In genomic region chr3:69119138-69119537, GRCh38 we compare ENCODE assay signal across 33 cellular contexts. TPM values are rescaled to one million over a fixed set of nuclear protein-coding genes. Genes with fewer than 3 reads are reported as not detected.
"Had no signal": no experiment of that assay in that cellular context is flagged by ENCODE, and none has a peak within 500 bp of the region (broad histone marks: within the 10 kb centered on the region; RNA-seq: fewer than 3 reads in every experiment).

No MANE protein-coding gene starts in this region.

- H3K9me3 ChIP-seq: SJSA1, SK-N-SH had no signal

- H3K27me3 ChIP-seq: brain microvascular endothelial cell, cardiac muscle cell had no signal

- H3K4me3 ChIP-seq: cardiac muscle cell, SJSA1 had no signal

- H3K27ac Mint-ChIP-seq: activated CD4-positive, alpha-beta T cell treated with anti-CD3 and anti-CD28 coated beads, Interleukin-2, amount 10 ng/mL, durations not matched to agents 7 days and 5 days; activated CD8-positive, alpha-beta T cell treated with anti-CD3 and anti-CD28 coated beads, Interleukin-2, amount 10 ng/mL, durations not matched to agents 7 days and 5 days; activated naive CD4-positive, alpha-beta T cell treated with anti-CD3 and anti-CD28 coated beads for 36 hours; activated T-cell treated with anti-CD3 and anti-CD28 coated beads, Interleukin-2, amount 50 U/mL, for 24 hours; T-helper 1 cell treated with Interleukin-12 subunit alpha and Interleukin-12 subunit beta and Interleukin-4 antibody, amounts not matched to agents 30 μg/mL and 1 μg/mL, for 36 hours; T-helper 2 cell treated with Interferon-gamma antibody and Interleukin-4, amounts not matched to agents 5 μg/mL and 100 μg/mL, for 36 hours had no signal

- H3K36me3 ChIP-seq: brain microvascular endothelial cell, cardiac muscle cell, SJSA1 had no signal

- DNase-seq: activated CD4-positive, alpha-beta T cell treated with anti-CD3 and anti-CD28 coated beads, Interleukin-2, amount 10 ng/mL, durations not matched to agents 7 days and 5 days; activated CD4-positive, alpha-beta T cell treated with anti-CD3 and anti-CD28 coated beads, Interleukin-2, amount 50 U/mL, for 48 hours; activated CD8-positive, alpha-beta T cell treated with anti-CD3 and anti-CD28 coated beads, Interleukin-2, amount 10 ng/mL, durations not matched to agents 7 days and 5 days; activated gamma-delta T cell treated with Interleukin-2 at 50 U/mL for 16 hours; activated naive CD4-positive, alpha-beta T cell treated with anti-CD3 and anti-CD28 coated beads for 36 hours; activated T-cell treated with anti-CD3 and anti-CD28 coated beads, Interleukin-2, amount 50 U/mL, for 24 hours; amniotic stem cell; aorta; brain microvascular endothelial cell; Karpas-422; KBM-7; NCI-H1105; NCI-H1417 treated with DMSO at 0.1 percent for 48 hours; NCI-H187 treated with DMSO at 0.1 percent for 48 hours; NCI-H2081; NCI-H2171 treated with DMSO at 0.1 percent for 48 hours; NCI-H2227 treated with DMSO at 0.1 percent for 48 hours; NCI-H446; NCI-H510A treated with DMSO at 0.1 percent for 48 hours; NCI-H526 treated with DMSO at 0.1 percent for 48 hours; NCI-H774; SHP77 treated with DMSO at 0.1 percent for 48 hours; SK-N-SH had no signal

- H3K9ac ChIP-seq: SK-N-SH had no signal

- ATAC-seq: activated CD8-positive, alpha-beta T cell treated with anti-CD3 and anti-CD28 coated beads, Interleukin-2, amount 10 ng/mL, durations not matched to agents 7 days and 5 days; activated naive CD4-positive, alpha-beta T cell treated with anti-CD3 and anti-CD28 coated beads, Interleukin-2, amount 50 U/mL, for 72 hours; Panc1 had no signal

- H3K27ac ChIP-seq: brain microvascular endothelial cell, cardiac muscle cell, SJSA1 had no signal

- H3K4me1 Mint-ChIP-seq: central memory CD8-positive, alpha-beta T cell had no signal

- H3K9me3 Mint-ChIP-seq: activated CD4-positive, alpha-beta T cell treated with anti-CD3 and anti-CD28 coated beads, Interleukin-2, amount 10 ng/mL, durations not matched to agents 7 days and 5 days; activated naive CD4-positive, alpha-beta T cell treated with anti-CD3 and anti-CD28 coated beads for 36 hours; activated naive CD4-positive, alpha-beta T cell treated with anti-CD3 and anti-CD28 coated beads, Interleukin-2, amount 50 U/mL, for 72 hours; activated T-cell treated with anti-CD3 and anti-CD28 coated beads, Interleukin-2, amount 50 U/mL, for 24 hours; central memory CD8-positive, alpha-beta T cell; T-helper 1 cell treated with Interleukin-12 subunit alpha and Interleukin-12 subunit beta and Interleukin-4 antibody, amounts not matched to agents 30 μg/mL and 1 μg/mL, for 36 hours; T-helper 2 cell treated with Interferon-gamma antibody and Interleukin-4, amounts not matched to agents 5 μg/mL and 100 μg/mL, for 36 hours had no signal

- H3K4me3 Mint-ChIP-seq: activated CD4-positive, alpha-beta T cell treated with anti-CD3 and anti-CD28 coated beads, Interleukin-2, amount 10 ng/mL, durations not matched to agents 7 days and 5 days; activated CD8-positive, alpha-beta T cell treated with anti-CD3 and anti-CD28 coated beads, Interleukin-2, amount 10 ng/mL, durations not matched to agents 7 days and 5 days; activated naive CD4-positive, alpha-beta T cell treated with anti-CD3 and anti-CD28 coated beads for 36 hours; activated T-cell treated with anti-CD3 and anti-CD28 coated beads, Interleukin-2, amount 50 U/mL, for 24 hours; central memory CD8-positive, alpha-beta T cell; T-helper 1 cell treated with Interleukin-12 subunit alpha and Interleukin-12 subunit beta and Interleukin-4 antibody, amounts not matched to agents 30 μg/mL and 1 μg/mL, for 36 hours; T-helper 2 cell treated with Interferon-gamma antibody and Interleukin-4, amounts not matched to agents 5 μg/mL and 100 μg/mL, for 36 hours had no signal

- H3K36me3 Mint-ChIP-seq: activated naive CD4-positive, alpha-beta T cell treated with anti-CD3 and anti-CD28 coated beads, Interleukin-2, amount 50 U/mL, for 72 hours had no signal

- FAIRE-seq: TTC549 had no signal

- H3K27me3 Mint-ChIP-seq: activated CD4-positive, alpha-beta T cell treated with anti-CD3 and anti-CD28 coated beads, Interleukin-2, amount 10 ng/mL, durations not matched to agents 7 days and 5 days; activated T-cell treated with anti-CD3 and anti-CD28 coated beads, Interleukin-2, amount 50 U/mL, for 24 hours; central memory CD8-positive, alpha-beta T cell had no signal

- H3K4me2 ChIP-seq: SK-N-SH had no signal

RNA-seq across cellular contexts. Expression of gene LMOD3, which starts 3.3 kb away (rescaled TPM):
- total RNA-seq: activated CD4-positive, alpha-beta T cell treated with anti-CD3 and anti-CD28 coated beads, Interleukin-2, amount 10 ng/mL, durations not matched to agents 7 days and 5 days; activated CD8-positive, alpha-beta T cell treated with anti-CD3 and anti-CD28 coated beads, Interleukin-2, amount 10 ng/mL, durations not matched to agents 7 days and 5 days; activated naive CD4-positive, alpha-beta T cell treated with anti-CD3 and anti-CD28 coated beads for 36 hours; activated naive CD4-positive, alpha-beta T cell treated with anti-CD3 and anti-CD28 coated beads, Interleukin-2, amount 50 U/mL, for 72 hours; MCF 10A; RPMI7951; SJSA1 had no signal
- polyA plus RNA-seq: aorta, SK-N-SH had no signal
